In genomic region chr15:31217067-31217466, GRCh38 we compare ENCODE assay signal across 9 cellular contexts.
DNase-seq lines count a peak whose midpoint lies in the region; ATAC-seq and TF ChIP-seq lines count a peak whose summit lies in the region.
"Had no signal": no experiment of that assay in that cellular context is flagged by ENCODE, and none has a peak within 500 bp of the region (broad histone marks: within the 10 kb centered on the region; RNA-seq: fewer than 3 reads in every experiment).

No MANE protein-coding gene starts in this region.

- DNase-seq in Caco-2: no peak
- no peak for DNase-seq in effector memory CD8-positive, alpha-beta T cell
- no peak for DNase-seq in NCI-H2227 treated with DMSO at 0.1 percent for 48 hours (lab: John Stamatoyannopoulos, UW)
- no peak for DNase-seq in foreskin melanocyte
- DNase-seq: DMS79 treated with DMSO at 0.1 percent for 48 hours had no signal

- no peaks in the 10 kb centered on the region for H3K9me2 ChIP-seq in OCI-LY1 (ENCODE audit: low read depth, low read length)

- H3K9me3 ChIP-seq in Caco-2 (no peaks in the 10 kb centered on the region), OCI-LY1 (ENCODE audit: low read length) (no peaks in the 10 kb centered on the region), neutrophil (no peaks in the 10 kb centered on the region)

- CTCF ChIA-PET in Caco-2 (lab: Charles Lee): interaction anchor here (1.5 kb wide), 1 partner anchor 218 kb away, joined by 6 read pairs; no protein-coding TSS in a partner anchor

- POLR2A ChIA-PET in Caco-2 (lab: Charles Lee): no interaction called here

- H3K27ac Mint-ChIP-seq in Caco-2 (ENCODE audit: unreplicated experiment): no peak overlapping the region
- peak overlapping the region; percentile 87 to 94 for H3K27ac Mint-ChIP-seq in effector memory CD8-positive, alpha-beta T cell

- no peak overlapping the region for H2AFZ ChIP-seq in OCI-LY1 (ENCODE audit: low read length)

- no TSS peak for BruUV-seq in Caco-2 (replicated peaks; lab: Mats Ljungman, UMichigan)

- peak overlapping the region; percentile 68; the same call in 1 of the 2 replicates for H3K9ac ChIP-seq in OCI-LY1 (ENCODE audit: low read length)

- no peaks in the 10 kb centered on the region for H4K20me1 ChIP-seq in OCI-LY1 (ENCODE audit: insufficient read depth, low read length)

- no peaks in the 10 kb centered on the region for H3K27me3 Mint-ChIP-seq in Caco-2 (ENCODE audit: insufficient read depth, unreplicated experiment)
- no peaks in the 10 kb centered on the region for H3K27me3 Mint-ChIP-seq in effector memory CD8-positive, alpha-beta T cell

- peak overlapping the region; percentile 67 for H3K4me3 Mint-ChIP-seq in Caco-2 (ENCODE audit: unreplicated experiment)
- no peak overlapping the region for H3K4me3 Mint-ChIP-seq in effector memory CD8-positive, alpha-beta T cell

- peak overlapping the region; percentile 93 for H3K27ac ChIP-seq in OCI-LY1 (ENCODE audit: low read depth, low read length, poor library complexity, severe bottlenecking)
- H3K27ac ChIP-seq in neutrophil: peak overlapping the region; percentile 100

- no peaks in the 10 kb centered on the region for H3F3A ChIP-seq in OCI-LY1 (ENCODE audit: insufficient read depth, low read length)

- ATAC-seq in effector memory CD8-positive, alpha-beta T cell (replicated peaks): no peak
- ATAC-seq in GM21526 (IDR thresholded peaks at IDR 0.05; ENCODE audit: low FRiP score, unreplicated experiment) (no peak), HG03135 (IDR thresholded peaks at IDR 0.05; ENCODE audit: unreplicated experiment) (no peak)

- no peaks in the 10 kb centered on the region for H3K36me3 ChIP-seq in Caco-2 (ENCODE audit: control insufficient read depth, insufficient read depth, low read length)
- H3K36me3 ChIP-seq in OCI-LY1 (ENCODE audit: insufficient read depth, low read length): peaks cover 12% of the 10 kb centered on the region
- H3K36me3 ChIP-seq in neutrophil: peaks cover 6% of the 10 kb centered on the region

- no peaks in the 10 kb centered on the region for H3K4me1 Mint-ChIP-seq in Caco-2 (ENCODE audit: low read depth, unreplicated experiment)
- peaks cover 12% of the 10 kb centered on the region in 2 donors for H3K4me1 Mint-ChIP-seq in effector memory CD8-positive, alpha-beta T cell (ENCODE audit: low read depth in 2 of 2)

- H3K27me3 ChIP-seq in Caco-2 (replicated peaks; ENCODE audit: control insufficient read depth, insufficient read depth, low read length) (no peaks in the 10 kb centered on the region), OCI-LY1 (ENCODE audit: insufficient read depth, low read length) (no peaks in the 10 kb centered on the region), neutrophil (no peaks in the 10 kb centered on the region)

- H3K36me3 Mint-ChIP-seq in Caco-2 (ENCODE audit: insufficient read depth, unreplicated experiment): no peaks in the 10 kb centered on the region
- peaks cover 10% of the 10 kb centered on the region for H3K36me3 Mint-ChIP-seq in effector memory CD8-positive, alpha-beta T cell (ENCODE audit: insufficient read depth)

- H3K4me2 ChIP-seq in OCI-LY1 (ENCODE audit: low read length): peak overlapping the region; percentile 64

- H3K4me1 ChIP-seq in Caco-2 (peaks cover 8% of the 10 kb centered on the region; the same call in 1 of the 2 replicates), OCI-LY1 (ENCODE audit: insufficient read depth, low read length, severe bottlenecking) (peaks cover 43% of the 10 kb centered on the region), neutrophil (ENCODE audit: control insufficient read depth in 1 of 2, insufficient read depth in 1 of 2, low read depth in 1 of 2, low read length in 1 of 2) (peaks cover 73 to 97% of the 10 kb centered on the region in 2 experiments)

- TF ChIP-seq CTCF in Caco-2 (IDR thresholded peaks at IDR 0.05; ENCODE audit: insufficient read depth in 1 of 2, low read depth in 1 of 2, low read length in 1 of 2, severe bottlenecking in 1 of 2, unreplicated experiment in 1 of 2) (no peak), OCI-LY1 (IDR thresholded peaks at IDR 0.05; ENCODE audit: low read length) (no peak), neutrophil (IDR thresholded peaks at IDR 0.05) (no peak)

- H3K9me3 Mint-ChIP-seq in Caco-2 (ENCODE audit: unreplicated experiment): no peaks in the 10 kb centered on the region
- H3K9me3 Mint-ChIP-seq in effector memory CD8-positive, alpha-beta T cell: no peaks in the 10 kb centered on the region

- H3K4me3 ChIP-seq in Caco-2 (ENCODE audit: low read depth, low read length) (no peak overlapping the region), OCI-LY1 (ENCODE audit: low read depth, low read length, poor library complexity, severe bottlenecking) (peak overlapping the region; percentile 62), neutrophil (ENCODE audit: low read depth in 1 of 2, low read length in 1 of 2) (peak overlapping the region; percentile 72 to 96)

- H3K79me2 ChIP-seq in OCI-LY1 (ENCODE audit: insufficient read depth, low read length): no peaks in the 10 kb centered on the region

- intact Hi-C loops in Caco-2 (cut with micrococcal nuclease; ENCODE audit: unreplicated experiment): loop anchor here (5.0 kb wide), 1 partner anchor 110 kb away; the partner anchor contains the start of gene KLF13
